ENCODE assay signal across 21 cellular contexts in genomic region chr9:74524289-74524688, GRCh38. TPM values are rescaled to one million over a fixed set of nuclear protein-coding genes. Genes with fewer than 3 reads are reported as not detected.
DNase-seq lines count a peak whose midpoint lies in the region; ATAC-seq, FAIRE-seq and TF ChIP-seq lines count a peak whose summit lies in the region.
"Had no signal": no experiment of that assay in that cellular context is flagged by ENCODE, and none has a peak within 500 bp of the region (broad histone marks: within the 10 kb centered on the region; RNA-seq: fewer than 3 reads in every experiment).

No MANE protein-coding gene starts in this region.

- H3K9ac ChIP-seq in H9 (ENCODE audit: extremely low read depth, insufficient read length, low read length): no peak overlapping the region

- no peaks in the 10 kb centered on the region for H3K79me2 ChIP-seq in H9 (ENCODE audit: insufficient read depth, low read length)

- TF ChIP-seq CTCF in A549 (IDR thresholded peaks at IDR 0.05): no peak
- no peak for TF ChIP-seq CTCF in H9 (conservative IDR thresholded peaks at IDR 0.05)
- no peak for TF ChIP-seq CTCF in WTC11 (IDR thresholded peaks at IDR 0.05)

- no peak overlapping the region for H4K91ac ChIP-seq in H9 (ENCODE audit: insufficient read length, low read depth, low read length)

- no peak for ATAC-seq in A549
- no peak for ATAC-seq in WTC11
- ATAC-seq in GM21576 (IDR thresholded peaks at IDR 0.05; ENCODE audit: unreplicated experiment): no peak
- ATAC-seq: HCT116 had no signal

- H3K4me1 Mint-ChIP-seq in H9 (peaks cover 27 to 32% of the 10 kb centered on the region in 2 experiments), WTC11 (peaks cover 58% of the 10 kb centered on the region)
- H3K4me1 Mint-ChIP-seq: CD4-positive, alpha-beta memory T cell had no signal

- H3K56ac ChIP-seq in H9 (ENCODE audit: insufficient read length, low read depth, low read length): no peak overlapping the region

- no peaks in the 10 kb centered on the region for H3K9me3 Mint-ChIP-seq in H9
- H3K9me3 Mint-ChIP-seq in WTC11: no peaks in the 10 kb centered on the region

- H3K23ac ChIP-seq in H9 (ENCODE audit: insufficient read length, low read depth, low read length): no peak overlapping the region

- H4K5ac ChIP-seq in H9 (ENCODE audit: insufficient read length, low read depth, low read length): no peak overlapping the region

- no peak overlapping the region for H3K4me2 ChIP-seq in A549
- no peak overlapping the region for H3K4me2 ChIP-seq in H9 (ENCODE audit: insufficient read depth, insufficient read length, low read length)

- H3K27ac ChIP-seq in A549: no peak overlapping the region
- no peak overlapping the region for H3K27ac ChIP-seq in H9 (ENCODE audit: insufficient read length, low read depth, low read length)

- no peak overlapping the region for H3K4me3 ChIP-seq in A549

- H3K27ac Mint-ChIP-seq in H9: peak overlapping the region; percentile 37 to 88 (median 45); a peak in 5 of 7 replicates
- H3K27ac Mint-ChIP-seq in WTC11: peak overlapping the region; percentile 61; the same call in 1 of the 2 replicates
- H3K27ac Mint-ChIP-seq: CD4-positive, alpha-beta memory T cell had no signal

- H2AFZ ChIP-seq in H9 (ENCODE audit: low read length): no peak overlapping the region

- no peaks in the 10 kb centered on the region for H3K23me2 ChIP-seq in H9 (ENCODE audit: insufficient read length, low read depth, low read length, poor library complexity, severe bottlenecking)

- no peak overlapping the region for H3K18ac ChIP-seq in H9 (ENCODE audit: insufficient read length, low read depth, low read length)

- POLR2A ChIA-PET in A549 (lab: Yijun Ruan, JAX): no interaction called here
- POLR2A ChIA-PET in WTC11 (lab: Charles Lee): interaction anchor here (1.1 kb wide), 1 partner anchor 27 kb away, joined by 3 read pairs; no protein-coding TSS in a partner anchor

- TF ChIP-seq POLR2A in A549 (IDR thresholded peaks at IDR 0.05; ENCODE audit: low read length): no peak

- no peak overlapping the region for H2BK120ac ChIP-seq in H9 (ENCODE audit: low read depth, low read length, poor library complexity, severe bottlenecking)

- H4K20me1 ChIP-seq in H9 (ENCODE audit: control insufficient read depth, insufficient read depth, insufficient read length): no peaks in the 10 kb centered on the region

- H2BK12ac ChIP-seq in H9 (ENCODE audit: insufficient read length, low read depth, low read length): no peak overlapping the region

- H3K4me1 ChIP-seq in A549: no peaks in the 10 kb centered on the region
- peaks cover 3% of the 10 kb centered on the region; the same call in 1 of the 2 replicates for H3K4me1 ChIP-seq in H9 (ENCODE audit: insufficient read depth, low read length)

- no peak overlapping the region for H3K4ac ChIP-seq in H9 (ENCODE audit: low read depth, low read length)

- no peak for DNase-seq in A549 (ENCODE audit: low read depth in 1 of 2, low spot score in 1 of 2)
- DNase-seq in H9: no peak
- no peak for DNase-seq in WTC11 (ENCODE audit: low spot score)
- no peak for DNase-seq in NOMO-1 treated with dmso at 0.1 percent for 144 hours (lab: John Stamatoyannopoulos, UW; ENCODE audit: unreplicated experiment)
- no peak for DNase-seq in dermis blood vessel endothelial cell
- DNase-seq: 8988T; C1 segment of cervical spinal cord; Calu3; CD4-positive, alpha-beta memory T cell; COR-L47; DMS53; DMS79 treated with DMSO at 0.1 percent for 48 hours; GF-D8; GOT3; H7 had no signal

- H3K4me3 Mint-ChIP-seq in H9: no peak overlapping the region
- H3K4me3 Mint-ChIP-seq in WTC11: peak overlapping the region; percentile 7; the same call in 1 of the 2 replicates
- H3K4me3 Mint-ChIP-seq: CD4-positive, alpha-beta memory T cell had no signal

- no peak overlapping the region for H2BK5ac ChIP-seq in H9 (ENCODE audit: insufficient read length, low read length)

- H3T11ph ChIP-seq in H9 (ENCODE audit: low read length): no peak overlapping the region

- no peak overlapping the region for H3K14ac ChIP-seq in H9 (ENCODE audit: insufficient read depth, low read length)

- no peak for TF ChIP-seq RAD21 in A549 (conservative IDR thresholded peaks at IDR 0.05 in 1 of 2, IDR thresholded peaks at IDR 0.05 in 1 of 2)

- no peak for FAIRE-seq in A549 (lab: Jason Lieb, UNC)
- FAIRE-seq: GM12891, GM18507 had no signal

- H3K27me3 ChIP-seq in H9 (ENCODE audit: insufficient read depth, low read length): no peaks in the 10 kb centered on the region

- H2BK15ac ChIP-seq in H9 (ENCODE audit: low read depth, low read length): no peak overlapping the region

- WGBS in A549 (ENCODE audit: missing lambda C conversion rate): 1% methylated on average over 1 of the region's 1 CpG
- no CpG with 5 or more reads among the region's 1 CpG for WGBS in H9 (ENCODE audit: extremely low coverage, insufficient read length, low lambda C conversion rate)

- no peak for TF ChIP-seq EP300 in A549 (IDR thresholded peaks at IDR 0.05)

- no peaks in the 10 kb centered on the region for H3K27me3 Mint-ChIP-seq in H9 (ENCODE audit: low read depth)
- no peaks in the 10 kb centered on the region for H3K27me3 Mint-ChIP-seq in WTC11 (ENCODE audit: low read depth)

- H3K36me3 Mint-ChIP-seq in H9 (ENCODE audit: insufficient read depth in 1 of 3, low read depth in 3 of 3): no peaks in the 10 kb centered on the region
- H3K36me3 Mint-ChIP-seq in WTC11: no peaks in the 10 kb centered on the region
- H3K36me3 Mint-ChIP-seq: CD4-positive, alpha-beta memory T cell had no signal

- no peak overlapping the region for H2BK20ac ChIP-seq in H9 (ENCODE audit: low read depth, low read length, poor library complexity, severe bottlenecking)

- CTCF ChIA-PET in A549 (lab: Yijun Ruan, JAX): no interaction called here
- CTCF ChIA-PET in WTC11 (lab: Charles Lee): no interaction called here

- H3K9me3 ChIP-seq in A549: no peaks in the 10 kb centered on the region
- no peaks in the 10 kb centered on the region for H3K9me3 ChIP-seq in H9 (ENCODE audit: control insufficient read depth, low read depth, low read length)

- no peak overlapping the region for H2AK5ac ChIP-seq in H9 (ENCODE audit: insufficient read length, low read length)

- H4K8ac ChIP-seq in H9 (replicated peaks; ENCODE audit: insufficient read length, low read depth, low read length): no peak overlapping the region

- no peaks in the 10 kb centered on the region for H3K79me1 ChIP-seq in H9 (ENCODE audit: insufficient read depth, low read depth, low read length, poor library complexity, severe bottlenecking)

TF ChIP-seq in A549, 52 proteins besides CTCF, POLR2A, EP300 and RAD21:
- TF ChIP-seq E2F6 (IDR thresholded peaks at IDR 0.05; ENCODE audit: borderline replicate concordance, low read depth) (no peak), MAFK (IDR thresholded peaks at IDR 0.05; ENCODE audit: partially characterized antibody) (peak; percentile 86)

TF ChIP-seq in WTC11, 78 proteins besides CTCF, POLR2A, EP300 and RAD21 (continues in another document):
- no peak for TF ChIP-seq EMX1 (CRISPR knock-in tag; IDR thresholded peaks at IDR 0.05)
- no peak for TF ChIP-seq IRF1 (CRISPR knock-in tag; IDR thresholded peaks at IDR 0.05)
- TF ChIP-seq SOX15 (CRISPR knock-in tag; IDR thresholded peaks at IDR 0.05): no peak
- TF ChIP-seq ATF2 (CRISPR knock-in tag; IDR thresholded peaks at IDR 0.05; ENCODE audit: borderline replicate concordance, low read depth): no peak
- no peak for TF ChIP-seq PREB (CRISPR knock-in tag; IDR thresholded peaks at IDR 0.05; ENCODE audit: borderline replicate concordance)

RNA-seq across cellular contexts. Expression of gene RORB, which starts 27.2 kb away (rescaled TPM):
- polyA plus RNA-seq in A549 (2011; rRNA removed) (not detected in 2 replicates), A549 (2017; fragmentation: RNase III; extraction: RNeasy Plus Mini Kit Qiagen cat#74134 plus additional on column Dnase treatment) (not detected in 3 replicates)
- polyA plus RNA-seq in A549 (2012; cell fraction: cytosol; rRNA removed): not detected in 2 replicates
- polyA plus RNA-seq in A549 (2012; cell fraction: nucleus; rRNA removed): not detected in 2 replicates
- polyA minus RNA-seq in A549 (2011; rRNA and poly(A)+ RNA removed): not detected in 2 replicates
- total RNA-seq in H9 (2021) (0.26 and 0.31 TPM in 2 replicates), WTC11 (2021) (4.1 to 8.7 TPM (median 4.5 TPM) in 3 replicates), dermis blood vessel endothelial cell (under 0.01 and 0.09 TPM in 2 replicates)
- total RNA-seq: Calu3; CD4-positive, alpha-beta memory T cell; G401 had no signal
- polyA plus RNA-seq: BJ; CD4-positive, alpha-beta memory T cell had no signal
